ENCODE assay signal across 8 cellular contexts in the genomic region with DNA sequence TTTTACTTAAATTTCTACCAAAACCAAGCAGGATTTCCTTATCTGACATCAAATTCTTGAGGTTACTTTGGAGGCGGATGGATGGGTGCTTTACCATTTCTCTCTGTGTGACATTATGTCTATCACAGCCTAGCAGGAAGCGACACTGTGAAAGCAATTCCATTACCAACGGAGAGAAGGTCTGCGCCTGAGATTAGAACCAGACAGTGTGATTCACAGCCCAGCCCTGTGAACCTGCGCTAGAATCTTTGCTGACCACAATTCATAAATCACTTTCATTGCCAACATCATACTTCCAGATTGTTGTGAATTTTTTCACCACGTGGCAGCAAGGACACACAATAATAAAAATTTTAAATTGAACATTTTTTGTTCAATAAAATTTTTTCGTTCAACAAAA.
DNase-seq lines count a peak whose midpoint lies in the region; ATAC-seq and TF ChIP-seq lines count a peak whose summit lies in the region.

No MANE protein-coding gene starts in this region.

- H3K4me2 ChIP-seq in GM23338, result no peak overlapping the region

- ATAC-seq in SK-N-SH treated with all-trans-retinoic acid at 6 μM for 48 hours (peak; percentile 92), GM23338 (no peak)
- ATAC-seq in naive thymus-derived CD8-positive, alpha-beta T cell, result peak; percentile 79 to 80

- no peaks in the 10 kb centered on the region for H3K36me3 ChIP-seq in adrenal gland (replicated peaks in 1 of 2)
- no peaks in the 10 kb centered on the region for H3K36me3 ChIP-seq in thymus (ENCODE audit: control insufficient read depth, insufficient read depth)
- no peaks in the 10 kb centered on the region for H3K36me3 ChIP-seq in GM23338 (ENCODE audit: insufficient read depth)

- peak overlapping the region in 3 of 5 donors; percentile 18 to 67 (median 61) for H3K27ac ChIP-seq in adrenal gland
- H3K27ac ChIP-seq in thymus (ENCODE audit: low read depth), result peak overlapping the region; percentile 65
- no peak overlapping the region for H3K27ac ChIP-seq in GM23338 (ENCODE audit: low read depth)

- H3K27me3 Mint-ChIP-seq in naive thymus-derived CD8-positive, alpha-beta T cell, result no peaks in the 10 kb centered on the region
- H3K27me3 Mint-ChIP-seq in GM23338 (ENCODE audit: insufficient read depth, low read depth, poor library complexity), result no peaks in the 10 kb centered on the region

- TF ChIP-seq CTCF in AG09309 (IDR thresholded peaks at IDR 0.05; ENCODE audit: control insufficient read depth, insufficient read depth, low read depth, low read length, missing control alignments) (no peak), adrenal gland (IDR thresholded peaks at IDR 0.05) (no peak), GM23338 (conservative IDR thresholded peaks at IDR 0.05; ENCODE audit: low read depth in 2 of 2) (no peak)

- H3K4me3 Mint-ChIP-seq in naive thymus-derived CD8-positive, alpha-beta T cell, result peak overlapping the region; percentile 8 to 77 (median 57)
- no peak overlapping the region for H3K4me3 Mint-ChIP-seq in GM23338

- intact Hi-C loops in adrenal gland (cut with DNase I), result no loop called here

- H3K27me3 ChIP-seq in adrenal gland (no peaks in the 10 kb centered on the region), thymus (ENCODE audit: control insufficient read depth, insufficient read depth) (no peaks in the 10 kb centered on the region), GM23338 (ENCODE audit: insufficient read depth) (no peaks in the 10 kb centered on the region)

- TF ChIP-seq POLR2A in adrenal gland (IDR thresholded peaks at IDR 0.05), result no peak

- H3K4me3 ChIP-seq in AG09309 (ENCODE audit: control insufficient read depth, low read depth, low read length) (no peak overlapping the region), adrenal gland (no peak overlapping the region), thymus (ENCODE audit: low read length) (no peak overlapping the region), GM23338 (no peak overlapping the region)

- no peaks in the 10 kb centered on the region for H3K79me2 ChIP-seq in GM23338 (replicated peaks; ENCODE audit: insufficient read depth)

- peak; percentile 91 for DNase-seq in AG09309 (ENCODE audit: low read depth)
- peak in 3 of 7 donors; percentile 28 to 42 (median 35) for DNase-seq in adrenal gland
- DNase-seq in naive thymus-derived CD8-positive, alpha-beta T cell, result peak; percentile 17 to 82 (median 62)
- no peak for DNase-seq in NCI-H446 (lab: John Stamatoyannopoulos, UW)
- no peak for DNase-seq in HK-2 (ENCODE audit: unreplicated experiment)
- no peak for DNase-seq in GM23338 (ENCODE audit: low spot score)

- H3K36me3 Mint-ChIP-seq in naive thymus-derived CD8-positive, alpha-beta T cell, result no peaks in the 10 kb centered on the region
- peaks cover 7% of the 10 kb centered on the region; the same call in 2 of the 3 replicates for H3K36me3 Mint-ChIP-seq in GM23338 (ENCODE audit: low read depth)

- 21 to 40% (median 32%) methylated on average over 7 of the region's 7 CpGs for WGBS in adrenal gland, 4 donors
- 15% methylated on average over 7 of the region's 7 CpGs for WGBS in thymus

- POLR2A ChIA-PET in naive thymus-derived CD8-positive, alpha-beta T cell (lab: Charles Lee), result interaction anchor here (1.0 kb wide), 1 partner anchor 20 kb away, joined by 3 read pairs; no protein-coding TSS in a partner anchor

- H3K4me1 ChIP-seq in adrenal gland (replicated peaks in 1 of 2), result peaks cover 18 to 35% of the 10 kb centered on the region in 2 donors
- peaks cover 12% of the 10 kb centered on the region for H3K4me1 ChIP-seq in thymus (ENCODE audit: control insufficient read depth, insufficient read depth, low read length)
- no peaks in the 10 kb centered on the region for H3K4me1 ChIP-seq in GM23338 (ENCODE audit: insufficient read depth)

- no peak overlapping the region for H2AFZ ChIP-seq in GM23338

- no peaks in the 10 kb centered on the region for H4K20me1 ChIP-seq in GM23338 (replicated peaks; ENCODE audit: insufficient read depth)

- H3K9me3 ChIP-seq in adrenal gland (replicated peaks in 1 of 3), result no peaks in the 10 kb centered on the region
- no peaks in the 10 kb centered on the region for H3K9me3 ChIP-seq in thymus (ENCODE audit: control insufficient read depth)

- peaks cover 21 to 74% (median 69%) of the 10 kb centered on the region in 4 donors for H3K4me1 Mint-ChIP-seq in naive thymus-derived CD8-positive, alpha-beta T cell
- H3K4me1 Mint-ChIP-seq in GM23338, result no peaks in the 10 kb centered on the region

- no peaks in the 10 kb centered on the region for H3F3A ChIP-seq in GM23338 (replicated peaks; ENCODE audit: low read depth)

- peak overlapping the region; percentile 60 to 96 (median 92) for H3K27ac Mint-ChIP-seq in naive thymus-derived CD8-positive, alpha-beta T cell
- H3K27ac Mint-ChIP-seq in GM23338, result no peak overlapping the region

- H3K9me2 ChIP-seq in GM23338 (ENCODE audit: insufficient read depth), result peaks cover 9% of the 10 kb centered on the region; the same call in 1 of the 2 replicates

- H3K9me3 Mint-ChIP-seq in naive thymus-derived CD8-positive, alpha-beta T cell, result peaks cover 0 to 8% (median 0%) of the 10 kb centered on the region in 9 donors
- H3K9me3 Mint-ChIP-seq in GM23338, result peaks cover 8% of the 10 kb centered on the region

TF ChIP-seq in SK-N-SH treated with all-trans-retinoic acid at 6 μM for 48 hours, 23 proteins besides CTCF, POLR2A, EP300 and RAD21:
- no peak for TF ChIP-seq BACH2 (CRISPR knock-in tag; IDR thresholded peaks at IDR 0.05; ENCODE audit: borderline replicate concordance)
- no peak for TF ChIP-seq ZNF565 (CRISPR knock-in tag; conservative IDR thresholded peaks at IDR 0.05; ENCODE audit: low read depth)
- TF ChIP-seq PPARA (CRISPR knock-in tag; IDR thresholded peaks at IDR 0.05; ENCODE audit: borderline replicate concordance), result no peak
- TF ChIP-seq ISL1 (CRISPR knock-in tag; IDR thresholded peaks at IDR 0.05), result peak; percentile 84
- peak; percentile 67; the same call in 1 of the 2 replicates for TF ChIP-seq TOX (CRISPR knock-in tag; IDR thresholded peaks at IDR 0.05; ENCODE audit: borderline replicate concordance)
- peak; percentile 73; the same call in 1 of the 2 replicates for TF ChIP-seq RARB (CRISPR knock-in tag; IDR thresholded peaks at IDR 0.05)
- TF ChIP-seq, protein P1, sequence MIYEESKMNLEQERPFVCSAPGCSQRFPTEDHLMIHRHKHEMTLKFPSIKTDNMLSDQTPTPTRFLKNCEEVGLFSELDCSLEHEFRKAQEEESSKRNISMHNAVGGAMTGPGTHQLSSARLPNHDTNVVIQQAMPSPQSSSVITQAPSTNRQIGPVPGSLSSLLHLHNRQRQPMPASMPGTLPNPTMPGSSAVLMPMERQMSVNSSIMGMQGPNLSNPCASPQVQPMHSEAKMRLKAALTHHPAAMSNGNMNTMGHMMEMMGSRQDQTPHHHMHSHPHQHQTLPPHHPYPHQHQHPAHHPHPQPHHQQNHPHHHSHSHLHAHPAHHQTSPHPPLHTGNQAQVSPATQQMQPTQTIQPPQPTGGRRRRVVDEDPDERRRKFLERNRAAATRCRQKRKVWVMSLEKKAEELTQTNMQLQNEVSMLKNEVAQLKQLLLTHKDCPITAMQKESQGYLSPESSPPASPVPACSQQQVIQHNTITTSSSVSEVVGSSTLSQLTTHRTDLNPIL (CRISPR knock-in tag; IDR thresholded peaks at IDR 0.05; ENCODE audit: low read depth), result peak; percentile 66; the same call in 1 of the 2 replicates

TF ChIP-seq in GM23338, 12 proteins besides CTCF, POLR2A, EP300 and RAD21 (continues in another document):
- TF ChIP-seq EZH2 (IDR thresholded peaks at IDR 0.05; ENCODE audit: low read depth, unreplicated experiment) (no peak), ZNF331 (CRISPR knock-in tag; IDR thresholded peaks at IDR 0.05; ENCODE audit: low read depth) (no peak), JUNB (IDR thresholded peaks at IDR 0.05; ENCODE audit: unreplicated experiment) (no peak), STAT1 (IDR thresholded peaks at IDR 0.05; ENCODE audit: unreplicated experiment) (no peak), NANOG (IDR thresholded peaks at IDR 0.05; ENCODE audit: borderline replicate concordance) (no peak), POLR2AphosphoS5 (IDR thresholded peaks at IDR 0.05; ENCODE audit: low read depth) (no peak), EZH2phosphoT487 (IDR thresholded peaks at IDR 0.05; ENCODE audit: unreplicated experiment) (no peak)
- TF ChIP-seq, protein P2, sequence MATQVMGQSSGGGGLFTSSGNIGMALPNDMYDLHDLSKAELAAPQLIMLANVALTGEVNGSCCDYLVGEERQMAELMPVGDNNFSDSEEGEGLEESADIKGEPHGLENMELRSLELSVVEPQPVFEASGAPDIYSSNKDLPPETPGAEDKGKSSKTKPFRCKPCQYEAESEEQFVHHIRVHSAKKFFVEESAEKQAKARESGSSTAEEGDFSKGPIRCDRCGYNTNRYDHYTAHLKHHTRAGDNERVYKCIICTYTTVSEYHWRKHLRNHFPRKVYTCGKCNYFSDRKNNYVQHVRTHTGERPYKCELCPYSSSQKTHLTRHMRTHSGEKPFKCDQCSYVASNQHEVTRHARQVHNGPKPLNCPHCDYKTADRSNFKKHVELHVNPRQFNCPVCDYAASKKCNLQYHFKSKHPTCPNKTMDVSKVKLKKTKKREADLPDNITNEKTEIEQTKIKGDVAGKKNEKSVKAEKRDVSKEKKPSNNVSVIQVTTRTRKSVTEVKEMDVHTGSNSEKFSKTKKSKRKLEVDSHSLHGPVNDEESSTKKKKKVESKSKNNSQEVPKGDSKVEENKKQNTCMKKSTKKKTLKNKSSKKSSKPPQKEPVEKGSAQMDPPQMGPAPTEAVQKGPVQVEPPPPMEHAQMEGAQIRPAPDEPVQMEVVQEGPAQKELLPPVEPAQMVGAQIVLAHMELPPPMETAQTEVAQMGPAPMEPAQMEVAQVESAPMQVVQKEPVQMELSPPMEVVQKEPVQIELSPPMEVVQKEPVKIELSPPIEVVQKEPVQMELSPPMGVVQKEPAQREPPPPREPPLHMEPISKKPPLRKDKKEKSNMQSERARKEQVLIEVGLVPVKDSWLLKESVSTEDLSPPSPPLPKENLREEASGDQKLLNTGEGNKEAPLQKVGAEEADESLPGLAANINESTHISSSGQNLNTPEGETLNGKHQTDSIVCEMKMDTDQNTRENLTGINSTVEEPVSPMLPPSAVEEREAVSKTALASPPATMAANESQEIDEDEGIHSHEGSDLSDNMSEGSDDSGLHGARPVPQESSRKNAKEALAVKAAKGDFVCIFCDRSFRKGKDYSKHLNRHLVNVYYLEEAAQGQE (IDR thresholded peaks at IDR 0.05; ENCODE audit: unreplicated experiment), result no peak

Comparison
In these comparisons a context has a peak if more than half of its experiments do, and no peak if none do; other contexts are left out.
1. DNase-seq: peak in AG09309 (single experiment) and naive thymus-derived CD8-positive, alpha-beta T cell (10 of 10); none in NCI-H446 (0 of 2), HK-2 (single experiment) and GM23338 (single experiment).